In the genomic region with DNA sequence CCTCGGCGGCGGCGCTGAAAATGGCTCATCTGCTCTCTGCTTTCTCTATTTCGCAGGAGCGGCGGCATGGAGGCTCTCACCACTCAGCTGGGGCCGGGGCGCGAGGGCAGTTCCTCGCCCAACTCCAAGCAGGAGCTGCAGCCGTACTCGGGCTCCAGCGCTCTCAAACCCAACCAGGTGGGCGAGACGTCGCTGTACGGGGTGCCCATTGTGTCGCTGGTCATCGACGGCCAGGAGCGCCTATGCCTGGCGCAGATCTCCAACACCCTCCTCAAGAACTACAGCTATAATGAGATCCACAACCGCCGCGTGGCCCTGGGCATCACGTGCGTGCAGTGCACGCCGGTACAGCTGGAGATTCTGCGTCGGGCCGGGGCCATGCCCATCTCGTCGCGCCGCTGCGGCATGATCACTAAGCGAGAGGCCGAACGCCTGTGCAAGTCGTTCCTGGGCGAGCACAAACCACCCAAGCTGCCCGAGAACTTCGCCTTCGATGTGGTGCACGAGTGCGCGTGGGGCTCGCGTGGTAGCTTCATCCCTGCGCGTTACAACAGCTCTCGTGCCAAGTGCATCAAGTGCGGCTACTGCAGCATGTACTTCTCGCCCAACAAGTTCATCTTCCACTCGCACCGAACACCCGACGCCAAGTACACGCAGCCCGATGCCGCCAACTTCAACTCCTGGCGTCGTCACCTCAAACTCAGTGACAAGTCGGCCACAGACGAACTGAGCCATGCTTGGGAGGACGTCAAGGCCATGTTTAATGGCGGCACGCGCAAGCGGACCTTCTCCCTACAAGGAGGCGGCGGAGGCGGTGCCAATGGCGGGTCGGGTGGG, we compare ENCODE assay signal across 1 cellular context.
TF ChIP-seq lines count a peak whose summit lies in the region.

No MANE protein-coding gene starts in this region.

TF ChIP-seq in H1, 55 proteins besides CTCF, POLR2A, EP300 and RAD21 (continued from another document):
- TF ChIP-seq RFX5 (IDR thresholded peaks at IDR 0.05; ENCODE audit: borderline replicate concordance, low read depth, low read length) (no peak), JUND (IDR thresholded peaks at IDR 0.05; ENCODE audit: low read length) (no peak), EZH2 (IDR thresholded peaks at IDR 0.05; ENCODE audit: low read depth, low read length, severe bottlenecking) (peak; percentile 100), RNF2 (IDR thresholded peaks at IDR 0.05; ENCODE audit: borderline replicate concordance, low read depth, low read length, missing control alignments, poor library complexity, severe bottlenecking) (peak; percentile 93), SP4 (IDR thresholded peaks at IDR 0.05; ENCODE audit: low read length) (no peak), TBP (IDR thresholded peaks at IDR 0.05; ENCODE audit: low read depth, low read length) (no peak), SUZ12 (IDR thresholded peaks at IDR 0.05; ENCODE audit: low read length) (peak; percentile 100), TAF7 (optimal IDR thresholded peaks at IDR 0.05; ENCODE audit: borderline replicate concordance, low read depth, low read length) (no peak), KDM1A (IDR thresholded peaks at IDR 0.05; ENCODE audit: borderline replicate concordance, low read length) (no peak), POU5F1 (IDR thresholded peaks at IDR 0.05; ENCODE audit: low read depth, low read length) (no peak)
- TF ChIP-seq, protein P1, sequence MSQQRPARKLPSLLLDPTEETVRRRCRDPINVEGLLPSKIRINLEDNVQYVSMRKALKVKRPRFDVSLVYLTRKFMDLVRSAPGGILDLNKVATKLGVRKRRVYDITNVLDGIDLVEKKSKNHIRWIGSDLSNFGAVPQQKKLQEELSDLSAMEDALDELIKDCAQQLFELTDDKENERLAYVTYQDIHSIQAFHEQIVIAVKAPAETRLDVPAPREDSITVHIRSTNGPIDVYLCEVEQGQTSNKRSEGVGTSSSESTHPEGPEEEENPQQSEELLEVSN (IDR thresholded peaks at IDR 0.05): peak; percentile 60
- TF ChIP-seq, protein P2, sequence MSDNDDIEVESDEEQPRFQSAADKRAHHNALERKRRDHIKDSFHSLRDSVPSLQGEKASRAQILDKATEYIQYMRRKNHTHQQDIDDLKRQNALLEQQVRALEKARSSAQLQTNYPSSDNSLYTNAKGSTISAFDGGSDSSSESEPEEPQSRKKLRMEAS (IDR thresholded peaks at IDR 0.05): peak; percentile 75
